Comparison of ENCODE assay signal across 8 cellular contexts in genomic region chr17:75031972-75032895, GRCh38. TPM values are rescaled to one million over a fixed set of nuclear protein-coding genes. Genes with fewer than 3 reads are reported as not detected.
DNase-seq lines count a peak whose midpoint lies in the region; ATAC-seq and TF ChIP-seq lines count a peak whose summit lies in the region.

No MANE protein-coding gene starts in this region.

- peaks cover 7% of the 10 kb centered on the region for H3K4me1 ChIP-seq in OCI-LY3 (ENCODE audit: low read length)

- peaks cover 4% of the 10 kb centered on the region for H3K27me3 Mint-ChIP-seq in activated T-helper 2 cell treated with anti-CD3 and anti-CD28 coated beads, Interferon-gamma antibody, Interleukin-2, Interleukin-4, amounts not matched to agents 10 μg/mL and 5 μg/mL and 100 μg/mL, durations not matched to agents 14 hours and 24 hours and 36 hours (ENCODE audit: low read depth)
- H3K27me3 Mint-ChIP-seq in natural killer cell treated with Interleukin-12 subunit alpha and Interleukin-12 subunit beta and Interleukin-15 and Interleukin-18, amount 100 ng/mL, for 72 hours, result peaks cover 0 to 5% of the 10 kb centered on the region in 2 donors

- DNase-seq in C1 segment of cervical spinal cord (lab: John Stamatoyannopoulos, UW) (peak in 13 of 14 donors; percentile 30 to 97 (median 75)), HUDEP-2 (lab: John Stamatoyannopoulos, UW; ENCODE audit: unreplicated experiment in 76 of 76) (peak in 43 of 76 experiments; percentile 8 to 76 (median 36)), fibroblast of peridontal ligament (ENCODE audit: extremely low read depth) (peak; percentile 89)
- peak; percentile 47 for DNase-seq in activated T-helper 2 cell treated with anti-CD3 and anti-CD28 coated beads, Interferon-gamma antibody, Interleukin-2, Interleukin-4, amounts not matched to agents 10 μg/mL and 5 μg/mL and 100 μg/mL, durations not matched to agents 14 hours and 24 hours and 36 hours (ENCODE audit: low spot score)
- DNase-seq in natural killer cell treated with Interleukin-12 subunit alpha and Interleukin-12 subunit beta and Interleukin-15 and Interleukin-18, amount 100 ng/mL, for 72 hours (ENCODE audit: low spot score), result no peak

- intact Hi-C loops in activated T-helper 2 cell treated with anti-CD3 and anti-CD28 coated beads, Interferon-gamma antibody, Interleukin-2, Interleukin-4, amounts not matched to agents 10 μg/mL and 5 μg/mL and 100 μg/mL, durations not matched to agents 14 hours and 24 hours and 36 hours (cut with micrococcal nuclease), result loop anchor here (2.0 to 5.0 kb wide), 3 partner anchors 19 to 70 kb away; partner anchors contain the start of gene MRPL58

- H3K79me2 ChIP-seq in OCI-LY3 (ENCODE audit: low read length), result no peaks in the 10 kb centered on the region

- peak overlapping the region; percentile 4 for H3K27ac Mint-ChIP-seq in activated T-helper 2 cell treated with anti-CD3 and anti-CD28 coated beads, Interferon-gamma antibody, Interleukin-2, Interleukin-4, amounts not matched to agents 10 μg/mL and 5 μg/mL and 100 μg/mL, durations not matched to agents 14 hours and 24 hours and 36 hours
- H3K27ac Mint-ChIP-seq in natural killer cell treated with Interleukin-12 subunit alpha and Interleukin-12 subunit beta and Interleukin-15 and Interleukin-18, amount 100 ng/mL, for 72 hours, result no peak overlapping the region

- H3K4me2 ChIP-seq in OCI-LY3 (ENCODE audit: low read length), result peak overlapping the region; percentile 98

- ATAC-seq in natural killer cell treated with Interleukin-12 subunit alpha and Interleukin-12 subunit beta and Interleukin-15 and Interleukin-18, amount 100 ng/mL, for 72 hours, result peak in 1 of 2 donors; percentile 25
- ATAC-seq in HG03135 (IDR thresholded peaks at IDR 0.05; ENCODE audit: unreplicated experiment), result no peak

- peaks cover 4% of the 10 kb centered on the region; the same call in 1 of the 2 replicates for H3K9me3 ChIP-seq in OCI-LY3 (ENCODE audit: insufficient read depth, low read length)

- no peaks in the 10 kb centered on the region for H3K9me3 Mint-ChIP-seq in activated T-helper 2 cell treated with anti-CD3 and anti-CD28 coated beads, Interferon-gamma antibody, Interleukin-2, Interleukin-4, amounts not matched to agents 10 μg/mL and 5 μg/mL and 100 μg/mL, durations not matched to agents 14 hours and 24 hours and 36 hours
- no peaks in the 10 kb centered on the region for H3K9me3 Mint-ChIP-seq in natural killer cell treated with Interleukin-12 subunit alpha and Interleukin-12 subunit beta and Interleukin-15 and Interleukin-18, amount 100 ng/mL, for 72 hours

- peak overlapping the region; percentile 97 for H3K4me3 ChIP-seq in OCI-LY3 (ENCODE audit: low read length)

- no peaks in the 10 kb centered on the region for H3K27me3 ChIP-seq in OCI-LY3 (ENCODE audit: low read depth, low read length)

- H3K27ac ChIP-seq in OCI-LY3 (ENCODE audit: low read length) (no peak overlapping the region), temporal lobe (ENCODE audit: low read depth, low read length) (peak overlapping the region; percentile 88)

- TF ChIP-seq CTCF in OCI-LY3 (IDR thresholded peaks at IDR 0.05; ENCODE audit: low read depth, low read length), result no peak

- H3K9ac ChIP-seq in OCI-LY3 (ENCODE audit: low read length), result peak overlapping the region; percentile 98; the same call in 1 of the 2 replicates

- peaks cover 32% of the 10 kb centered on the region for H3K4me1 Mint-ChIP-seq in activated T-helper 2 cell treated with anti-CD3 and anti-CD28 coated beads, Interferon-gamma antibody, Interleukin-2, Interleukin-4, amounts not matched to agents 10 μg/mL and 5 μg/mL and 100 μg/mL, durations not matched to agents 14 hours and 24 hours and 36 hours (ENCODE audit: low read depth)
- H3K4me1 Mint-ChIP-seq in natural killer cell treated with Interleukin-12 subunit alpha and Interleukin-12 subunit beta and Interleukin-15 and Interleukin-18, amount 100 ng/mL, for 72 hours (ENCODE audit: low read depth in 2 of 2), result peaks cover 32 to 33% of the 10 kb centered on the region in 2 donors

- no peaks in the 10 kb centered on the region for H3K36me3 ChIP-seq in OCI-LY3 (replicated peaks; ENCODE audit: low read depth, low read length)

- peak overlapping the region; percentile 66 for H2AFZ ChIP-seq in OCI-LY3 (ENCODE audit: low read depth, low read length)

- H3K4me3 Mint-ChIP-seq in activated T-helper 2 cell treated with anti-CD3 and anti-CD28 coated beads, Interferon-gamma antibody, Interleukin-2, Interleukin-4, amounts not matched to agents 10 μg/mL and 5 μg/mL and 100 μg/mL, durations not matched to agents 14 hours and 24 hours and 36 hours (ENCODE audit: low read depth), result peak overlapping the region; percentile 93
- H3K4me3 Mint-ChIP-seq in natural killer cell treated with Interleukin-12 subunit alpha and Interleukin-12 subunit beta and Interleukin-15 and Interleukin-18, amount 100 ng/mL, for 72 hours, result peak overlapping the region; percentile 72

- H4K20me1 ChIP-seq in OCI-LY3 (ENCODE audit: insufficient read depth, low read length), result no peaks in the 10 kb centered on the region

- H3K36me3 Mint-ChIP-seq in activated T-helper 2 cell treated with anti-CD3 and anti-CD28 coated beads, Interferon-gamma antibody, Interleukin-2, Interleukin-4, amounts not matched to agents 10 μg/mL and 5 μg/mL and 100 μg/mL, durations not matched to agents 14 hours and 24 hours and 36 hours (ENCODE audit: low read depth), result peaks cover 6% of the 10 kb centered on the region
- peaks cover 4% of the 10 kb centered on the region for H3K36me3 Mint-ChIP-seq in natural killer cell treated with Interleukin-12 subunit alpha and Interleukin-12 subunit beta and Interleukin-15 and Interleukin-18, amount 100 ng/mL, for 72 hours

RNA-seq across cellular contexts. Expression of gene ATP5PD, which starts 14.5 kb away (rescaled TPM):
- total RNA-seq in activated T-helper 2 cell treated with anti-CD3 and anti-CD28 coated beads, Interferon-gamma antibody, Interleukin-2, Interleukin-4, amounts not matched to agents 10 μg/mL and 5 μg/mL and 100 μg/mL, durations not matched to agents 14 hours and 24 hours and 36 hours, result 166 and 170 TPM in 2 replicates
- 100 to 1,000 TPM; 153 to 187 TPM for total RNA-seq in natural killer cell treated with Interleukin-12 subunit alpha and Interleukin-12 subunit beta and Interleukin-15 and Interleukin-18, amount 100 ng/mL, for 72 hours
- total RNA-seq in temporal lobe, result 75.0 TPM

RNA-seq across cellular contexts. Expression of gene KCTD2, which starts 14.8 kb away (rescaled TPM):
- total RNA-seq in activated T-helper 2 cell treated with anti-CD3 and anti-CD28 coated beads, Interferon-gamma antibody, Interleukin-2, Interleukin-4, amounts not matched to agents 10 μg/mL and 5 μg/mL and 100 μg/mL, durations not matched to agents 14 hours and 24 hours and 36 hours, result 18.0 and 20.7 TPM in 2 replicates
- total RNA-seq in natural killer cell treated with Interleukin-12 subunit alpha and Interleukin-12 subunit beta and Interleukin-15 and Interleukin-18, amount 100 ng/mL, for 72 hours, result 10 to 100 TPM; 20.0 to 20.1 TPM
- total RNA-seq in temporal lobe, result 29.7 TPM

RNA-seq across cellular contexts. Expression of gene MRPL58, which starts 19.8 kb away (rescaled TPM):
- 65.4 and 68.1 TPM in 2 replicates for total RNA-seq in activated T-helper 2 cell treated with anti-CD3 and anti-CD28 coated beads, Interferon-gamma antibody, Interleukin-2, Interleukin-4, amounts not matched to agents 10 μg/mL and 5 μg/mL and 100 μg/mL, durations not matched to agents 14 hours and 24 hours and 36 hours
- total RNA-seq in natural killer cell treated with Interleukin-12 subunit alpha and Interleukin-12 subunit beta and Interleukin-15 and Interleukin-18, amount 100 ng/mL, for 72 hours, result 10 to 100 TPM; 46.6 to 61.8 TPM
- 8.6 TPM for total RNA-seq in temporal lobe

RNA-seq across cellular contexts. Expression of gene CDR2L, which starts 44.8 kb away (rescaled TPM):
- 2.3 and 2.4 TPM in 2 replicates for total RNA-seq in activated T-helper 2 cell treated with anti-CD3 and anti-CD28 coated beads, Interferon-gamma antibody, Interleukin-2, Interleukin-4, amounts not matched to agents 10 μg/mL and 5 μg/mL and 100 μg/mL, durations not matched to agents 14 hours and 24 hours and 36 hours
- under 1 TPM; 0.07 to 0.47 TPM for total RNA-seq in natural killer cell treated with Interleukin-12 subunit alpha and Interleukin-12 subunit beta and Interleukin-15 and Interleukin-18, amount 100 ng/mL, for 72 hours
- total RNA-seq in temporal lobe, result 5.9 TPM

RNA-seq across cellular contexts. Expression of gene SLC16A5, which starts 55.5 kb away (rescaled TPM):
- 11.6 and 11.8 TPM in 2 replicates for total RNA-seq in activated T-helper 2 cell treated with anti-CD3 and anti-CD28 coated beads, Interferon-gamma antibody, Interleukin-2, Interleukin-4, amounts not matched to agents 10 μg/mL and 5 μg/mL and 100 μg/mL, durations not matched to agents 14 hours and 24 hours and 36 hours
- 1 to 10 TPM; 4.6 TPM for total RNA-seq in natural killer cell treated with Interleukin-12 subunit alpha and Interleukin-12 subunit beta and Interleukin-15 and Interleukin-18, amount 100 ng/mL, for 72 hours
- total RNA-seq in temporal lobe, result 0.98 TPM
